ENCODE assay signal across 27 cellular contexts in genomic region chr10:121543545-121543944, GRCh38. TPM values are rescaled to one million over a fixed set of nuclear protein-coding genes. Genes with fewer than 3 reads are reported as not detected.
DNase-seq lines count a peak whose midpoint lies in the region; ATAC-seq, FAIRE-seq and TF ChIP-seq lines count a peak whose summit lies in the region.
"Had no signal": no experiment of that assay in that cellular context is flagged by ENCODE, and none has a peak within 500 bp of the region (broad histone marks: within the 10 kb centered on the region; RNA-seq: fewer than 3 reads in every experiment).

No MANE protein-coding gene starts in this region.

- BruUV-seq in Caco-2 (replicated peaks; lab: Mats Ljungman, UMichigan), result no TSS peak

- FAIRE-seq in pancreas (lab: Jason Lieb, UNC) (no peak), GM12892 (lab: Jason Lieb, UNC) (no peak)
- FAIRE-seq: G401.6, GM18507, GM19239 had no signal

- peaks cover 57% of the 10 kb centered on the region for H3K4me1 Mint-ChIP-seq in Caco-2 (ENCODE audit: low read depth, unreplicated experiment)
- H3K4me1 Mint-ChIP-seq: IgD-negative memory B cell had no signal

- TF ChIP-seq CTCF in Caco-2 (IDR thresholded peaks at IDR 0.05; ENCODE audit: insufficient read depth in 1 of 2, low read depth in 1 of 2, low read length in 1 of 2, severe bottlenecking in 1 of 2, unreplicated experiment in 1 of 2) (no peak), dorsolateral prefrontal cortex (IDR thresholded peaks at IDR 0.05 in 54 of 56, conservative IDR thresholded peaks at IDR 0.05 in 2 of 56; ENCODE audit: low read depth in 1 of 56, partially characterized antibody in 56 of 56) (no peak), pancreas (IDR thresholded peaks at IDR 0.05) (no peak)

- no peaks in the 10 kb centered on the region for H3K9me3 ChIP-seq in Caco-2
- no peaks in the 10 kb centered on the region for H3K9me3 ChIP-seq in pancreas
- H3K9me3 ChIP-seq: HAP-1 had no signal

- TF ChIP-seq POLR2A in GM12892 (IDR thresholded peaks at IDR 0.05; ENCODE audit: low read depth, low read length), result no peak

- peak; percentile 28 for ATAC-seq in left lobe of liver
- peak in 1 of 4 donors; percentile 8 for ATAC-seq in pancreas
- no peak for ATAC-seq in GM19452 (IDR thresholded peaks at IDR 0.05; ENCODE audit: unreplicated experiment)
- ATAC-seq: Right ventricle myocardium inferior had no signal

- peaks cover 99% of the 10 kb centered on the region for H3K36me3 Mint-ChIP-seq in Caco-2 (ENCODE audit: insufficient read depth, unreplicated experiment)
- H3K36me3 Mint-ChIP-seq: IgD-negative memory B cell had no signal

- H3K27me3 ChIP-seq in Caco-2 (replicated peaks; ENCODE audit: control insufficient read depth, insufficient read depth, low read length) (no peaks in the 10 kb centered on the region), dorsolateral prefrontal cortex (no peaks in the 10 kb centered on the region), pancreas (no peaks in the 10 kb centered on the region)
- H3K27me3 ChIP-seq: BLaER1, SJSA1 had no signal

- no peaks in the 10 kb centered on the region for H3K27me3 Mint-ChIP-seq in Caco-2 (ENCODE audit: insufficient read depth, unreplicated experiment)
- H3K27me3 Mint-ChIP-seq: CD4-positive, alpha-beta T cell; IgD-negative memory B cell had no signal

- H3K4me3 ChIP-seq in Caco-2 (ENCODE audit: low read depth, low read length) (no peak overlapping the region), dorsolateral prefrontal cortex (no peak overlapping the region), pancreas (no peak overlapping the region)
- H3K4me3 ChIP-seq: BLaER1, HAP-1, SJSA1 had no signal

- CTCF ChIA-PET in Caco-2 (lab: Charles Lee), result no interaction called here

- 42 to 47% methylated on average over 7 of the region's 7 CpGs for WGBS in pancreas, 2 donors

- no peaks in the 10 kb centered on the region for H3K9me3 Mint-ChIP-seq in Caco-2 (ENCODE audit: unreplicated experiment)

- intact Hi-C loops in Caco-2 (cut with micrococcal nuclease; ENCODE audit: unreplicated experiment) (no loop called here), dorsolateral prefrontal cortex (cut with DNase I) (no loop called here), pancreas (cut with DNase I) (no loop called here)

- H3K36me3 ChIP-seq in Caco-2 (ENCODE audit: control insufficient read depth, insufficient read depth, low read length) (peaks cover 3% of the 10 kb centered on the region), pancreas (no peaks in the 10 kb centered on the region)
- H3K36me3 ChIP-seq: BLaER1, SJSA1 had no signal

- H3K4me1 ChIP-seq in Caco-2 (peaks cover 49% of the 10 kb centered on the region), pancreas (peaks cover 13 to 18% (median 14%) of the 10 kb centered on the region in 3 donors)
- H3K4me1 ChIP-seq: BLaER1, SJSA1 had no signal

- H3K27ac ChIP-seq in dorsolateral prefrontal cortex (peak overlapping the region in 42 of 59 donors; percentile 4 to 100 (median 58)), pancreas (peak overlapping the region; percentile 10 to 48 (median 36))
- H3K27ac ChIP-seq: 22Rv1, BLaER1, SJSA1 had no signal

- peak overlapping the region; percentile 64 for H3K27ac Mint-ChIP-seq in Caco-2 (ENCODE audit: unreplicated experiment)
- H3K27ac Mint-ChIP-seq: CD4-positive, alpha-beta T cell; IgD-negative memory B cell had no signal

- POLR2A ChIA-PET in Caco-2 (lab: Charles Lee), result no interaction called here

- peak overlapping the region; percentile 52 for H3K4me3 Mint-ChIP-seq in Caco-2 (ENCODE audit: unreplicated experiment)
- H3K4me3 Mint-ChIP-seq: CD4-positive, alpha-beta T cell; IgD-negative memory B cell had no signal

- DNase-seq in Caco-2 (no peak), dorsolateral prefrontal cortex (no peak), left lobe of liver (ENCODE audit: low spot score) (no peak), pancreas (no peak), ureter (ENCODE audit: low spot score) (no peak), GM12892 (ENCODE audit: insufficient read length) (no peak), T1000 (lab: John Stamatoyannopoulos, UW) (no peak)
- DNase-seq: ACHN; CD4-positive, alpha-beta T cell; DMS153; NCI-H1105; NCI-H146; NCI-H2081; NCI-H2171 treated with DMSO at 0.1 percent for 48 hours; NCI-H524 treated with DMSO at 0.1 percent for 48 hours; OCI-M1 had no signal

RNA-seq across cellular contexts. Expression of gene FGFR2, which starts 54.7 kb away (rescaled TPM):
- total RNA-seq in Caco-2 (2022) (266 and 286 TPM in 2 replicates), dorsolateral prefrontal cortex (100 to 1,000 TPM in 94 of 120 experiments, 10 to 100 TPM in 26; 69.8 to 487 (median 136) TPM), left lobe of liver (22.6 TPM), pancreas (10 to 100 TPM; 24.0 to 41.6 (median 31.4) TPM), ureter (36.2 TPM)
- polyA plus RNA-seq in pancreas, result 10 to 100 TPM; 23.8 to 64.0 TPM
- not detected for polyA plus RNA-seq in GM12892 (2012; ENCODE audit: missing spikeins)
- total RNA-seq: HT1080 had no signal
- polyA plus RNA-seq: IgD-negative memory B cell had no signal
